21 cellular contexts compared by ENCODE assay signal in genomic region chr13:26541041-26541440, GRCh38.
"Had no signal": no experiment of that assay in that cellular context is flagged by ENCODE, and none has a peak within 500 bp of the region (broad histone marks: within the 10 kb centered on the region; RNA-seq: fewer than 3 reads in every experiment).

No MANE protein-coding gene starts in this region.

- H3K36me3 Mint-ChIP-seq: naive thymus-derived CD8-positive, alpha-beta T cell; type B pancreatic cell had no signal

- H3K27ac Mint-ChIP-seq: naive thymus-derived CD8-positive, alpha-beta T cell; nephron progenitor cell; type B pancreatic cell had no signal

- H3K4me3 Mint-ChIP-seq: effector memory CD8-positive, alpha-beta T cell; naive thymus-derived CD8-positive, alpha-beta T cell; nephron progenitor cell; stimulated activated naive CD8-positive, alpha-beta T cell treated with anti-CD3 and anti-CD28 coated beads, Interleukin-15, amount 100 ng/mL, for 72 hours; type B pancreatic cell had no signal

- ATAC-seq: effector memory CD8-positive, alpha-beta T cell; heart right ventricle; naive thymus-derived CD8-positive, alpha-beta T cell; right lobe of liver; stimulated activated naive CD8-positive, alpha-beta T cell treated with anti-CD3 and anti-CD28 coated beads, Interleukin-15, amount 100 ng/mL, for 72 hours had no signal

- H3K9me3 Mint-ChIP-seq: effector memory CD8-positive, alpha-beta T cell; naive thymus-derived CD8-positive, alpha-beta T cell; nephron progenitor cell; stimulated activated naive CD8-positive, alpha-beta T cell treated with anti-CD3 and anti-CD28 coated beads, Interleukin-15, amount 100 ng/mL, for 72 hours; type B pancreatic cell had no signal

- DNase-seq: cortex of kidney; effector memory CD8-positive, alpha-beta T cell; erythroblast; esophagus squamous epithelium; foreskin melanocyte; glutamatergic neuron; heart right ventricle; hypothalamus; left ventricle myocardium superior; lower lobe of right lung; naive thymus-derived CD8-positive, alpha-beta T cell; nephron progenitor cell; occipital lobe; right lobe of liver; small intestine; stimulated activated CD4-positive, alpha-beta T cell treated with anti-CD3 and anti-CD28 coated beads, Interleukin-15, amount 100 ng/mL, for 24 hours; stimulated activated CD4-positive, alpha-beta T cell treated with anti-CD3 and anti-CD28 coated beads, Interleukin-2, amount 100 ng/mL, for 48 hours; stimulated activated CD8-positive, alpha-beta memory T cell treated with anti-CD3 and anti-CD28 coated beads, Interleukin-4, amount 100 ng/mL, for 48 hours; stimulated activated naive CD4-positive, alpha-beta T cell; stimulated activated naive CD8-positive, alpha-beta T cell treated with anti-CD3 and anti-CD28 coated beads, Interleukin-15, amount 100 ng/mL, for 72 hours had no signal

- H3K4me1 Mint-ChIP-seq: naive thymus-derived CD8-positive, alpha-beta T cell; nephron progenitor cell; stimulated activated naive CD8-positive, alpha-beta T cell treated with anti-CD3 and anti-CD28 coated beads, Interleukin-15, amount 100 ng/mL, for 72 hours had no signal
